Comparison of ENCODE assay signal across 2 cellular contexts in genomic region chr2:26818255-26818654, GRCh38.
TF ChIP-seq lines count a peak whose summit lies in the region.

No MANE protein-coding gene starts in this region.

TF ChIP-seq in SK-N-SH treated with all-trans-retinoic acid at 6 μM for 48 hours, 23 proteins besides CTCF, POLR2A, EP300 and RAD21:
- TF ChIP-seq PATZ1 (CRISPR knock-in tag; IDR thresholded peaks at IDR 0.05; ENCODE audit: borderline replicate concordance), result no peak
- no peak for TF ChIP-seq SNAI2 (CRISPR knock-in tag; IDR thresholded peaks at IDR 0.05)
- no peak for TF ChIP-seq ESRRG (CRISPR knock-in tag; IDR thresholded peaks at IDR 0.05)
- no peak for TF ChIP-seq ZNF565 (CRISPR knock-in tag; conservative IDR thresholded peaks at IDR 0.05; ENCODE audit: low read depth)
- no peak for TF ChIP-seq OSR1 (CRISPR knock-in tag; IDR thresholded peaks at IDR 0.05)
- TF ChIP-seq POU6F1 (CRISPR knock-in tag; IDR thresholded peaks at IDR 0.05; ENCODE audit: borderline replicate concordance, low read depth), result no peak
- no peak for TF ChIP-seq BACH2 (CRISPR knock-in tag; IDR thresholded peaks at IDR 0.05; ENCODE audit: borderline replicate concordance)
- no peak for TF ChIP-seq CSRNP3 (CRISPR knock-in tag; IDR thresholded peaks at IDR 0.05)
- no peak for TF ChIP-seq ARNTL (CRISPR knock-in tag; IDR thresholded peaks at IDR 0.05; ENCODE audit: borderline replicate concordance, low read depth)
- no peak for TF ChIP-seq CSDC2 (CRISPR knock-in tag; IDR thresholded peaks at IDR 0.05)
- TF ChIP-seq TSHZ2 (CRISPR knock-in tag; IDR thresholded peaks at IDR 0.05), result no peak
- no peak for TF ChIP-seq PPARA (CRISPR knock-in tag; IDR thresholded peaks at IDR 0.05; ENCODE audit: borderline replicate concordance)
- no peak for TF ChIP-seq CREB5 (CRISPR knock-in tag; IDR thresholded peaks at IDR 0.05; ENCODE audit: low read depth)
- TF ChIP-seq ZNF70 (CRISPR knock-in tag; IDR thresholded peaks at IDR 0.05), result no peak
- TF ChIP-seq ZFP3 (CRISPR knock-in tag; IDR thresholded peaks at IDR 0.05), result no peak
- TF ChIP-seq TOX (CRISPR knock-in tag; IDR thresholded peaks at IDR 0.05; ENCODE audit: borderline replicate concordance), result no peak
- no peak for TF ChIP-seq ZFP30 (CRISPR knock-in tag; IDR thresholded peaks at IDR 0.05)
- TF ChIP-seq RARB (CRISPR knock-in tag; IDR thresholded peaks at IDR 0.05), result no peak
- TF ChIP-seq ISL1 (CRISPR knock-in tag; IDR thresholded peaks at IDR 0.05), result no peak
- TF ChIP-seq TCF4 (CRISPR knock-in tag; IDR thresholded peaks at IDR 0.05; ENCODE audit: borderline replicate concordance), result no peak

TF ChIP-seq in SK-N-SH, 30 proteins besides CTCF, POLR2A, EP300 and RAD21 (continued from another document):
- no peak for TF ChIP-seq ZBTB33 (IDR thresholded peaks at IDR 0.05; ENCODE audit: borderline replicate concordance, low read depth)
- TF ChIP-seq PBX3 (IDR thresholded peaks at IDR 0.05), result no peak
- TF ChIP-seq SIN3A (IDR thresholded peaks at IDR 0.05; ENCODE audit: borderline replicate concordance, low read depth, low read length), result no peak
- TF ChIP-seq JUND (IDR thresholded peaks at IDR 0.05), result no peak
- TF ChIP-seq CHD2 (IDR thresholded peaks at IDR 0.05; ENCODE audit: low read length, partially characterized antibody), result no peak
- TF ChIP-seq MAX (IDR thresholded peaks at IDR 0.05; ENCODE audit: low read depth), result no peak
- TF ChIP-seq USF2 (IDR thresholded peaks at IDR 0.05; ENCODE audit: borderline replicate concordance, low read depth, low read length), result no peak
- TF ChIP-seq SMC3 (IDR thresholded peaks at IDR 0.05; ENCODE audit: low read depth, low read length), result no peak
- TF ChIP-seq TAF1 (IDR thresholded peaks at IDR 0.05; ENCODE audit: borderline replicate concordance, low read depth, low read length), result no peak
- TF ChIP-seq RFX5 (IDR thresholded peaks at IDR 0.05; ENCODE audit: low read length), result no peak
- no peak for TF ChIP-seq FOXJ3 (CRISPR knock-in tag; IDR thresholded peaks at IDR 0.05)
TF ChIP-seq in SK-N-SH: peak in this region for 0.
